1 cellular context compared by ENCODE assay signal in the genomic region with DNA sequence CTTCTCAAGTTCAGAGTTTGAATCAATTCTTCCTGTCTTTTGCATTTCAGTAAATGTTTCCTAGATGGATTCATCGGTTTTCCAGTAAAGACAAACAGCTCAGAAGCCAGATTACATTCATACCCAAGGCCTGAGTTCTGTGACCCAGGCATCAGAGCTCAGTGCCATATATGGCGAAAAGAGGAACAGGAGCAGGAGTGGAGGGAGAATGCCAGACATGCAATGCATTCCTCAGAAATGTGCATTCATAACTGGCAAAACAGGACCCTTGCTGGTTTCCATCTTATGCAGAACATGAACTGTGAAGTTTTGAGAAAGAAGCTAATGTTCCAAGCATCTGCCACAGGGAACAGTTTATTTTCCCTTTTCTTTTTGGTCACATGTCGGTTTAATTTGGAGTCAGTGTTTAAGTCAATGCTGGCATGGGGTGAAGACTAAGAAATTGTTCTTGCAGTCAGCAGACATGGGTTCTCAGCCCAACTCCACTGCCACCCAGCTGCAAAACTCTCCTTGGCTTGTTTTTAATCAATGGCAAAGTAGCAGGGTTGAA.
TF ChIP-seq lines count a peak whose summit lies in the region.

No MANE protein-coding gene starts in this region.

TF ChIP-seq in GM23338, 12 proteins besides CTCF, POLR2A, EP300 and RAD21 (continued from another document):
- TF ChIP-seq, protein P1, sequence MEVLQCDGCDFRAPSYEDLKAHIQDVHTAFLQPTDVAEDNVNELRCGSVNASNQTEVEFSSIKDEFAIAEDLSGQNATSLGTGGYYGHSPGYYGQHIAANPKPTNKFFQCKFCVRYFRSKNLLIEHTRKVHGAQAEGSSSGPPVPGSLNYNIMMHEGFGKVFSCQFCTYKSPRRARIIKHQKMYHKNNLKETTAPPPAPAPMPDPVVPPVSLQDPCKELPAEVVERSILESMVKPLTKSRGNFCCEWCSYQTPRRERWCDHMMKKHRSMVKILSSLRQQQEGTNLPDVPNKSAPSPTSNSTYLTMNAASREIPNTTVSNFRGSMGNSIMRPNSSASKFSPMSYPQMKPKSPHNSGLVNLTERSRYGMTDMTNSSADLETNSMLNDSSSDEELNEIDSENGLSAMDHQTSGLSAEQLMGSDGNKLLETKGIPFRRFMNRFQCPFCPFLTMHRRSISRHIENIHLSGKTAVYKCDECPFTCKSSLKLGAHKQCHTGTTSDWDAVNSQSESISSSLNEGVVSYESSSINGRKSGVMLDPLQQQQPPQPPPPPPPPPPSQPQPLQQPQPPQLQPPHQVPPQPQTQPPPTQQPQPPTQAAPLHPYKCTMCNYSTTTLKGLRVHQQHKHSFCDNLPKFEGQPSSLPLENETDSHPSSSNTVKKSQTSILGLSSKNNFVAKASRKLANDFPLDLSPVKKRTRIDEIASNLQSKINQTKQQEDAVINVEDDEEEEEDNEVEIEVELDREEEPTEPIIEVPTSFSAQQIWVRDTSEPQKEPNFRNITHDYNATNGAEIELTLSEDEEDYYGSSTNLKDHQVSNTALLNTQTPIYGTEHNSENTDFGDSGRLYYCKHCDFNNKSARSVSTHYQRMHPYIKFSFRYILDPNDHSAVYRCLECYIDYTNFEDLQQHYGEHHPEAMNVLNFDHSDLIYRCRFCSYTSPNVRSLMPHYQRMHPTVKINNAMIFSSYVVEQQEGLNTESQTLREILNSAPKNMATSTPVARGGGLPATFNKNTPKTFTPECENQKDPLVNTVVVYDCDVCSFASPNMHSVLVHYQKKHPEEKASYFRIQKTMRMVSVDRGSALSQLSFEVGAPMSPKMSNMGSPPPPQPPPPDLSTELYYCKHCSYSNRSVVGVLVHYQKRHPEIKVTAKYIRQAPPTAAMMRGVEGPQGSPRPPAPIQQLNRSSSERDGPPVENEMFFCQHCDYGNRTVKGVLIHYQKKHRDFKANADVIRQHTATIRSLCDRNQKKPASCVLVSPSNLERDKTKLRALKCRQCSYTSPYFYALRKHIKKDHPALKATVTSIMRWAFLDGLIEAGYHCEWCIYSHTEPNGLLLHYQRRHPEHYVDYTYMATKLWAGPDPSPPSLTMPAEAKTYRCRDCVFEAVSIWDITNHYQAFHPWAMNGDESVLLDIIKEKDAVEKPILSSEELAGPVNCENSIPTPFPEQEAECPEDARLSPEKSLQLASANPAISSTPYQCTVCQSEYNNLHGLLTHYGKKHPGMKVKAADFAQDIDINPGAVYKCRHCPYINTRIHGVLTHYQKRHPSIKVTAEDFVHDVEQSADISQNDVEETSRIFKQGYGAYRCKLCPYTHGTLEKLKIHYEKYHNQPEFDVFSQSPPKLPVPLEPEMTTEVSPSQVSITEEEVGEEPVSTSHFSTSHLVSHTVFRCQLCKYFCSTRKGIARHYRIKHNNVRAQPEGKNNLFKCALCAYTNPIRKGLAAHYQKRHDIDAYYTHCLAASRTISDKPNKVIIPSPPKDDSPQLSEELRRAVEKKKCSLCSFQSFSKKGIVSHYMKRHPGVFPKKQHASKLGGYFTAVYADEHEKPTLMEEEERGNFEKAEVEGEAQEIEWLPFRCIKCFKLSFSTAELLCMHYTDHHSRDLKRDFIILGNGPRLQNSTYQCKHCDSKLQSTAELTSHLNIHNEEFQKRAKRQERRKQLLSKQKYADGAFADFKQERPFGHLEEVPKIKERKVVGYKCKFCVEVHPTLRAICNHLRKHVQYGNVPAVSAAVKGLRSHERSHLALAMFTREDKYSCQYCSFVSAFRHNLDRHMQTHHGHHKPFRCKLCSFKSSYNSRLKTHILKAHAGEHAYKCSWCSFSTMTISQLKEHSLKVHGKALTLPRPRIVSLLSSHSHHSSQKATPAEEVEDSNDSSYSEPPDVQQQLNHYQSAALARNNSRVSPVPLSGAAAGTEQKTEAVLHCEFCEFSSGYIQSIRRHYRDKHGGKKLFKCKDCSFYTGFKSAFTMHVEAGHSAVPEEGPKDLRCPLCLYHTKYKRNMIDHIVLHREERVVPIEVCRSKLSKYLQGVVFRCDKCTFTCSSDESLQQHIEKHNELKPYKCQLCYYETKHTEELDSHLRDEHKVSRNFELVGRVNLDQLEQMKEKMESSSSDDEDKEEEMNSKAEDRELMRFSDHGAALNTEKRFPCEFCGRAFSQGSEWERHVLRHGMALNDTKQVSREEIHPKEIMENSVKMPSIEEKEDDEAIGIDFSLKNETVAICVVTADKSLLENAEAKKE (CRISPR knock-in tag; IDR thresholded peaks at IDR 0.05): no peak
- TF ChIP-seq, protein P2, sequence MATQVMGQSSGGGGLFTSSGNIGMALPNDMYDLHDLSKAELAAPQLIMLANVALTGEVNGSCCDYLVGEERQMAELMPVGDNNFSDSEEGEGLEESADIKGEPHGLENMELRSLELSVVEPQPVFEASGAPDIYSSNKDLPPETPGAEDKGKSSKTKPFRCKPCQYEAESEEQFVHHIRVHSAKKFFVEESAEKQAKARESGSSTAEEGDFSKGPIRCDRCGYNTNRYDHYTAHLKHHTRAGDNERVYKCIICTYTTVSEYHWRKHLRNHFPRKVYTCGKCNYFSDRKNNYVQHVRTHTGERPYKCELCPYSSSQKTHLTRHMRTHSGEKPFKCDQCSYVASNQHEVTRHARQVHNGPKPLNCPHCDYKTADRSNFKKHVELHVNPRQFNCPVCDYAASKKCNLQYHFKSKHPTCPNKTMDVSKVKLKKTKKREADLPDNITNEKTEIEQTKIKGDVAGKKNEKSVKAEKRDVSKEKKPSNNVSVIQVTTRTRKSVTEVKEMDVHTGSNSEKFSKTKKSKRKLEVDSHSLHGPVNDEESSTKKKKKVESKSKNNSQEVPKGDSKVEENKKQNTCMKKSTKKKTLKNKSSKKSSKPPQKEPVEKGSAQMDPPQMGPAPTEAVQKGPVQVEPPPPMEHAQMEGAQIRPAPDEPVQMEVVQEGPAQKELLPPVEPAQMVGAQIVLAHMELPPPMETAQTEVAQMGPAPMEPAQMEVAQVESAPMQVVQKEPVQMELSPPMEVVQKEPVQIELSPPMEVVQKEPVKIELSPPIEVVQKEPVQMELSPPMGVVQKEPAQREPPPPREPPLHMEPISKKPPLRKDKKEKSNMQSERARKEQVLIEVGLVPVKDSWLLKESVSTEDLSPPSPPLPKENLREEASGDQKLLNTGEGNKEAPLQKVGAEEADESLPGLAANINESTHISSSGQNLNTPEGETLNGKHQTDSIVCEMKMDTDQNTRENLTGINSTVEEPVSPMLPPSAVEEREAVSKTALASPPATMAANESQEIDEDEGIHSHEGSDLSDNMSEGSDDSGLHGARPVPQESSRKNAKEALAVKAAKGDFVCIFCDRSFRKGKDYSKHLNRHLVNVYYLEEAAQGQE (IDR thresholded peaks at IDR 0.05; ENCODE audit: unreplicated experiment): no peak
- TF ChIP-seq POLR2AphosphoS5 (IDR thresholded peaks at IDR 0.05; ENCODE audit: low read depth) (no peak), EZH2 (IDR thresholded peaks at IDR 0.05; ENCODE audit: low read depth, unreplicated experiment) (no peak)
- TF ChIP-seq, protein P3, sequence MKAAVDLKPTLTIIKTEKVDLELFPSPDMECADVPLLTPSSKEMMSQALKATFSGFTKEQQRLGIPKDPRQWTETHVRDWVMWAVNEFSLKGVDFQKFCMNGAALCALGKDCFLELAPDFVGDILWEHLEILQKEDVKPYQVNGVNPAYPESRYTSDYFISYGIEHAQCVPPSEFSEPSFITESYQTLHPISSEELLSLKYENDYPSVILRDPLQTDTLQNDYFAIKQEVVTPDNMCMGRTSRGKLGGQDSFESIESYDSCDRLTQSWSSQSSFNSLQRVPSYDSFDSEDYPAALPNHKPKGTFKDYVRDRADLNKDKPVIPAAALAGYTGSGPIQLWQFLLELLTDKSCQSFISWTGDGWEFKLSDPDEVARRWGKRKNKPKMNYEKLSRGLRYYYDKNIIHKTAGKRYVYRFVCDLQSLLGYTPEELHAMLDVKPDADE (IDR thresholded peaks at IDR 0.05): no peak
